ENCODE assay signal across 8 cellular contexts in the genomic region with DNA sequence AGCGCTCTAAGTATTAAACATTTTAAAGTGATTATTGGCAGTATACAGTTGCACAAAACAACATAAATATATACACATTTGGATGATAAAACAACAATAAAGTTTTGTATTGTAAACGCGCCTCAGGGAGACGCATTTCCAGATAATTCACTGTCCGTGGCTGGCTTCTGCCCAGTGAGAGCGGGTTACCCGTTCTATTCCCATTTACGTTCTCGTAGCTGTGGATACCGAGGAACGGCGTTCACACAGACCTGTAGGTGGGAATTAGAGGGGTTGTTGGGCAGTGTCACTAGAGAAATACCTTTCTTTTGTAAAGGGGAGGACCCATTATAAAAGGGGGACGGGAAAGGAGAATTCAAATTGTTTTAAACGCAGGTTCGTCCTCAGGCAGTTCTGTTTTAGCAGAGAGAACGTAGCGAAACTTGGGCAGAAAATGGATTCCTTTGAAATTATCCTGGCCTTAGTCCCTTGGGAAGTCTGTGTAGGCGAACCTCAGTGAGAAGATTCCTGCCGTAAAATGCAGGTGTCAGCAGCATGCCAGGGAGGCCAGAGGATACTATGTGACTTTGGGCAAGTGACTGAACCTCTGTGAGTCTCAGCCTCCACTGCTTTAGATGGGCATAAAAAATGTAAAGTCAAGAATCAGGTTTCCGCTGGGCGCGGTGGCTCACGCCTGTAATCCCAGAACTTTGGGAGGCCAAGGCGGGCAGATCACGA. TPM values are rescaled to one million over a fixed set of nuclear protein-coding genes. Genes with fewer than 3 reads are reported as not detected.
DNase-seq lines count a peak whose midpoint lies in the region; ATAC-seq and TF ChIP-seq lines count a peak whose summit lies in the region.

No MANE protein-coding gene starts in this region.

- no peak for ATAC-seq in T-helper 17 cell
- no peak for ATAC-seq in HG03469 (IDR thresholded peaks at IDR 0.05; ENCODE audit: unreplicated experiment)
- no peak for ATAC-seq in HG02798 (IDR thresholded peaks at IDR 0.05; ENCODE audit: poor library complexity, unreplicated experiment)
- no peak for ATAC-seq in HG03378 (IDR thresholded peaks at IDR 0.05; ENCODE audit: unreplicated experiment)

- no peak overlapping the region for H2BK12ac ChIP-seq in H9 (ENCODE audit: insufficient read length, low read depth, low read length)

- no peaks in the 10 kb centered on the region; the same call in 1 of the 2 replicates for H3K27me3 Mint-ChIP-seq in H9 (ENCODE audit: low read depth)
- H3K27me3 Mint-ChIP-seq in T-helper 17 cell = no peaks in the 10 kb centered on the region
- H3K27me3 Mint-ChIP-seq in glutamatergic neuron (ENCODE audit: unreplicated experiment) = peaks cover 2% of the 10 kb centered on the region

- H3K36me3 ChIP-seq in skeletal muscle satellite cell (ENCODE audit: insufficient read depth, low read length) = peaks cover 9% of the 10 kb centered on the region

- H4K5ac ChIP-seq in H9 (ENCODE audit: insufficient read length, low read depth, low read length) = no peak overlapping the region

- H3K9me3 Mint-ChIP-seq in H9 = no peaks in the 10 kb centered on the region
- peaks cover 4% of the 10 kb centered on the region for H3K9me3 Mint-ChIP-seq in glutamatergic neuron (ENCODE audit: unreplicated experiment)

- H3K9me3 ChIP-seq in H9 (ENCODE audit: control insufficient read depth, low read depth, low read length) (no peaks in the 10 kb centered on the region), T-helper 17 cell (ENCODE audit: control insufficient read depth, low read length, poor library complexity, severe bottlenecking) (no peaks in the 10 kb centered on the region), skeletal muscle satellite cell (replicated peaks; ENCODE audit: low read length) (no peaks in the 10 kb centered on the region)

- H3K27me3 ChIP-seq in H9 (ENCODE audit: insufficient read depth, low read length) (no peaks in the 10 kb centered on the region), skeletal muscle satellite cell (ENCODE audit: control insufficient read depth, insufficient read depth, low read length) (no peaks in the 10 kb centered on the region)

- no peak overlapping the region for H3K4ac ChIP-seq in H9 (ENCODE audit: low read depth, low read length)

- peaks cover 2% of the 10 kb centered on the region; the same call in 1 of the 2 replicates for H3K4me1 ChIP-seq in H9 (ENCODE audit: insufficient read depth, low read length)
- peaks cover 22% of the 10 kb centered on the region for H3K4me1 ChIP-seq in skeletal muscle satellite cell (ENCODE audit: control insufficient read depth, insufficient read depth, low read length)

- no peak overlapping the region for H4K91ac ChIP-seq in H9 (ENCODE audit: insufficient read length, low read depth, low read length)

- H3K27ac Mint-ChIP-seq in H9 (peak overlapping the region; percentile 55 to 89 (median 79); a peak in 6 of 7 replicates), T-helper 17 cell (peak overlapping the region; percentile 93), glutamatergic neuron (ENCODE audit: unreplicated experiment) (peak overlapping the region; percentile 81)

- peaks cover 3% of the 10 kb centered on the region for H3K23me2 ChIP-seq in H9 (ENCODE audit: insufficient read length, low read depth, low read length, poor library complexity, severe bottlenecking)

- no peak overlapping the region for H2BK120ac ChIP-seq in H9 (ENCODE audit: low read depth, low read length, poor library complexity, severe bottlenecking)

- no peak overlapping the region for H2BK15ac ChIP-seq in H9 (ENCODE audit: low read depth, low read length)

- H3K4me3 Mint-ChIP-seq in H9 (peak overlapping the region; percentile 88 to 91), T-helper 17 cell (peak overlapping the region; percentile 90), glutamatergic neuron (ENCODE audit: unreplicated experiment) (peak overlapping the region; percentile 96)

- no peak overlapping the region for H3T11ph ChIP-seq in H9 (ENCODE audit: low read length)

- H4K8ac ChIP-seq in H9 (replicated peaks; ENCODE audit: insufficient read length, low read depth, low read length) = no peak overlapping the region

- H3K4me2 ChIP-seq in H9 (ENCODE audit: insufficient read depth, insufficient read length, low read length) (peak overlapping the region; percentile 91), skeletal muscle satellite cell (ENCODE audit: low read length) (peak overlapping the region; percentile 84)

- H3K79me1 ChIP-seq in H9 (ENCODE audit: insufficient read depth, low read depth, low read length, poor library complexity, severe bottlenecking) = no peaks in the 10 kb centered on the region

- H3K4me1 Mint-ChIP-seq in H9 (peaks cover 15% of the 10 kb centered on the region in 2 experiments), T-helper 17 cell (peaks cover 30% of the 10 kb centered on the region), glutamatergic neuron (ENCODE audit: low read depth, unreplicated experiment) (peaks cover 15% of the 10 kb centered on the region)

- peak overlapping the region; percentile 69 for H3K18ac ChIP-seq in H9 (ENCODE audit: insufficient read length, low read depth, low read length)

- no peak overlapping the region for H2AK5ac ChIP-seq in H9 (ENCODE audit: insufficient read length, low read length)

- H2BK5ac ChIP-seq in H9 (ENCODE audit: insufficient read length, low read length) = no peak overlapping the region

- no peak overlapping the region for H3K23ac ChIP-seq in H9 (ENCODE audit: insufficient read length, low read depth, low read length)

- no peak overlapping the region for H3K27ac ChIP-seq in H9 (ENCODE audit: insufficient read length, low read depth, low read length)

- peak overlapping the region; percentile 90 for H3K9ac ChIP-seq in H9 (ENCODE audit: extremely low read depth, insufficient read length, low read length)
- H3K9ac ChIP-seq in skeletal muscle satellite cell (ENCODE audit: low read depth, low read length) = peak overlapping the region; percentile 97

- H3K79me2 ChIP-seq in H9 (ENCODE audit: insufficient read depth, low read length) = peaks cover 4% of the 10 kb centered on the region; the same call in 1 of the 2 replicates

- WGBS in H9 (ENCODE audit: extremely low coverage, insufficient read length, low lambda C conversion rate) = no CpG with 5 or more reads among the region's 25 CpGs

- no peak overlapping the region for H3K56ac ChIP-seq in H9 (ENCODE audit: insufficient read length, low read depth, low read length)

- DNase-seq in H9 (no peak), T-helper 17 cell (no peak), glutamatergic neuron (peak; percentile 7), superior temporal gyrus (ENCODE audit: extremely low spot score) (no peak)

- H2AFZ ChIP-seq in H9 (ENCODE audit: low read length) = no peak overlapping the region

- H3K36me3 Mint-ChIP-seq in H9 (ENCODE audit: insufficient read depth in 1 of 3, low read depth in 3 of 3) (peaks cover 6 to 10% (median 6%) of the 10 kb centered on the region in 3 experiments; a peak in 6 of 7 replicates), T-helper 17 cell (ENCODE audit: low read depth) (no peaks in the 10 kb centered on the region), glutamatergic neuron (ENCODE audit: unreplicated experiment) (no peaks in the 10 kb centered on the region)

- H3K14ac ChIP-seq in H9 (ENCODE audit: insufficient read depth, low read length) = no peak overlapping the region; the same call in 1 of the 2 replicates

- no peak for TF ChIP-seq CTCF in H9 (conservative IDR thresholded peaks at IDR 0.05)
- TF ChIP-seq CTCF in glutamatergic neuron (IDR thresholded peaks at IDR 0.05; ENCODE audit: partially characterized antibody, unreplicated experiment) = no peak

- no peak overlapping the region for H2BK20ac ChIP-seq in H9 (ENCODE audit: low read depth, low read length, poor library complexity, severe bottlenecking)

- H3K4me3 ChIP-seq in skeletal muscle satellite cell (ENCODE audit: low read length) = peak overlapping the region; percentile 99

- no peaks in the 10 kb centered on the region for H4K20me1 ChIP-seq in H9 (ENCODE audit: control insufficient read depth, insufficient read depth, insufficient read length)

RNA-seq across cellular contexts. Expression of gene MTG2, which starts 0.8 kb away (rescaled TPM):
- total RNA-seq in H9 (2021) (25.1 and 27.7 TPM in 2 replicates), T-helper 17 cell (10 to 100 TPM; 13.8 to 14.3 TPM), glutamatergic neuron (ENCODE audit: unreplicated experiment) (27.1 TPM)
- 15.5 and 17.9 TPM in 2 replicates for total RNA-seq in skeletal muscle satellite cell (2012; rRNA removed)

RNA-seq across cellular contexts. Expression of gene HRH3, which starts 36.5 kb away (rescaled TPM):
- total RNA-seq in H9 (2021) (1.8 and 1.9 TPM in 2 replicates), T-helper 17 cell (not detected), glutamatergic neuron (ENCODE audit: unreplicated experiment) (13.7 TPM)
- not detected in 2 replicates for total RNA-seq in skeletal muscle satellite cell (2012; rRNA removed)

RNA-seq across cellular contexts. Expression of gene SS18L1, which starts 40.0 kb away (rescaled TPM):
- 18.8 and 22.2 TPM in 2 replicates for total RNA-seq in H9 (2021)
- 10 to 100 TPM; 13.1 to 16.0 TPM for total RNA-seq in T-helper 17 cell
- 50.4 TPM for total RNA-seq in glutamatergic neuron (ENCODE audit: unreplicated experiment)
- 9.2 and 12.9 TPM in 2 replicates for total RNA-seq in skeletal muscle satellite cell (2012; rRNA removed)

RNA-seq across cellular contexts. Expression of gene PSMA7, which starts 40.4 kb away (rescaled TPM):
- 332 and 337 TPM in 2 replicates for total RNA-seq in H9 (2021)
- total RNA-seq in T-helper 17 cell = 100 to 1,000 TPM; 144 to 158 TPM
- 289 TPM for total RNA-seq in glutamatergic neuron (ENCODE audit: unreplicated experiment)
- total RNA-seq in skeletal muscle satellite cell (2012; rRNA removed) = 491 and 513 TPM in 2 replicates

RNA-seq across cellular contexts. Expression of gene OSBPL2, which starts 54.7 kb away (rescaled TPM):
- total RNA-seq in H9 (2021) (42.9 and 47.3 TPM in 2 replicates), T-helper 17 cell (10 to 100 TPM; 59.9 to 67.9 TPM), glutamatergic neuron (ENCODE audit: unreplicated experiment) (42.6 TPM)
- 11.1 and 17.7 TPM in 2 replicates for total RNA-seq in skeletal muscle satellite cell (2012; rRNA removed)
